7 cellular contexts compared by ENCODE assay signal in genomic region chr4:127856485-127857447, GRCh38.
DNase-seq lines count a peak whose midpoint lies in the region; ATAC-seq lines count a peak whose summit lies in the region.

No MANE protein-coding gene starts in this region.

- peak; percentile 85 for DNase-seq in amniotic epithelial cell (ENCODE audit: low read depth)
- DNase-seq in skeletal muscle cell (ENCODE audit: low read depth) = peak; percentile 75
- no peak for DNase-seq in cerebellar cortex (ENCODE audit: low spot score)
- no peak for DNase-seq in NCI-H128 (lab: John Stamatoyannopoulos, UW; ENCODE audit: unreplicated experiment)
- DNase-seq in activated naive CD4-positive, alpha-beta T cell treated with anti-CD3 and anti-CD28 coated beads, Interleukin-2, amount 50 U/mL, for 16 hours = no peak

- ATAC-seq in GM19043 (IDR thresholded peaks at IDR 0.05; ENCODE audit: low read depth, unreplicated experiment) (peak; percentile 78), HG03025 (IDR thresholded peaks at IDR 0.05; ENCODE audit: low FRiP score, unreplicated experiment) (peak; percentile 88)

- H3K4me3 ChIP-seq in skeletal muscle cell (ENCODE audit: low read depth, low read length) = no peak overlapping the region

Comparison
In these comparisons a context has a peak if more than half of its experiments do, and no peak if none do; other contexts are left out.
1. DNase-seq: peak in amniotic epithelial cell (single experiment) and skeletal muscle cell (single experiment); none in cerebellar cortex (single experiment), NCI-H128 (single experiment) and activated naive CD4-positive, alpha-beta T cell treated with anti-CD3 and anti-CD28 coated beads, Interleukin-2, amount 50 U/mL, for 16 hours (single experiment).